4 cellular contexts compared by ENCODE assay signal in genomic region chr20:3829891-3830290, GRCh38. TPM values are rescaled to one million over a fixed set of nuclear protein-coding genes. Genes with fewer than 3 reads are reported as not detected.
"Had no signal": no experiment of that assay in that cellular context is flagged by ENCODE, and none has a peak within 500 bp of the region (broad histone marks: within the 10 kb centered on the region; RNA-seq: fewer than 3 reads in every experiment).

No MANE protein-coding gene starts in this region.

RNA-seq across cellular contexts. Expression of gene SPEF1, which starts 48.6 kb away (rescaled TPM):
- total RNA-seq: HT1080, IMR-90, K562 had no signal
- polyA plus RNA-seq: IgD-negative memory B cell, K562 had no signal
